In the genomic region with DNA sequence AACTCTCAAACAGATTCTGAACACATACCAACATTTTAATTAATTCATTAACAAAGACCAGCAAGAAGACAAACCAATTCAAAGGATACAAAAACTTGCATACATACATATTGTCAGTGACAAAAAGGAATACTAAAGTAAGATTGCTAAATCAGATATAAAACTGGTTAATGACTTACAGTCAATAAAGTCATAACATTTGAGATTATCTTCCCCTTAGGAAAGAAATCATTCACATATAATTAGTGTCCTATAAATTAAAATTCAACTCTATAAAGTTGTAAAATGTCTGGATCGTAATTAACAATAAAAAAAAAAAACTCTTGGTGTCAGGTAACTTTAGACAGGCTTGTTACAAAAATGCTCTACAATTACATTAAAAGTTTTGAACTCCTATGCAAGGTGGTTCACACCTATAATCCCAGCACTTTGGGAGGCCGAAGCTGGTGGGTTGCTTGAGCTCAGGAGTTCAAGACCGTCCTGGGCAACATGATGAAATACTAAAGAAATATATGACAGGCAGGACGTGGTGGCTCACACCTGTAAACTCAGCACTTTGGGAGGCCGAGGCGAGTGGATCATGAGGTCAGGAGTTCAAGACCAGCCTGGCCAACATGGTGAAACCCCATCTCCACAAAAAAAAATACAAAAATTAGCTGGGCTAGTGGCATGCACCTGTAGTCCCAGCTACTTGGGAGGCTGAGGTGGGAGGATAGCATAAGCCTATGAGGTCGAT, we compare ENCODE assay signal across 19 cellular contexts. TPM values are rescaled to one million over a fixed set of nuclear protein-coding genes. Genes with fewer than 3 reads are reported as not detected.
DNase-seq lines count a peak whose midpoint lies in the region; ATAC-seq, FAIRE-seq and TF ChIP-seq lines count a peak whose summit lies in the region.
"Had no signal": no experiment of that assay in that cellular context is flagged by ENCODE, and none has a peak within 500 bp of the region (broad histone marks: within the 10 kb centered on the region; RNA-seq: fewer than 3 reads in every experiment).

No MANE protein-coding gene starts in this region.

- no peak overlapping the region for H4K5ac ChIP-seq in mesendoderm (ENCODE audit: low read length)

- intact Hi-C loops in vagina (cut with DNase I), result no loop called here

- WGBS in mesendoderm (ENCODE audit: extremely low coverage, insufficient coverage, low lambda C conversion rate), result no CpG with 5 or more reads among the region's 7 CpGs
- WGBS in small intestine, 3 donors, result 55 to 81% (median 61%) methylated on average over 7 of the region's 7 CpGs

- H3K9ac ChIP-seq in astrocyte (ENCODE audit: low read length), result no peak overlapping the region
- H3K9ac ChIP-seq in mesendoderm (ENCODE audit: low read length), result no peak overlapping the region
- H3K9ac ChIP-seq: BLaER1 had no signal

- H3K36me3 ChIP-seq in astrocyte (ENCODE audit: insufficient read depth, low read length) (no peaks in the 10 kb centered on the region), mesendoderm (ENCODE audit: control insufficient read depth, insufficient read depth, low read length) (no peaks in the 10 kb centered on the region), small intestine (ENCODE audit: control insufficient read depth in 2 of 2, insufficient read depth in 2 of 2, low read length in 2 of 2) (no peaks in the 10 kb centered on the region), vagina (no peaks in the 10 kb centered on the region)
- H3K36me3 ChIP-seq: BLaER1 had no signal

- H3K9me3 ChIP-seq in astrocyte (ENCODE audit: insufficient read depth, low read depth, low read length), result no peaks in the 10 kb centered on the region
- H3K9me3 ChIP-seq in small intestine (ENCODE audit: control insufficient read depth, low read depth), result no peaks in the 10 kb centered on the region
- no peaks in the 10 kb centered on the region for H3K9me3 ChIP-seq in vagina
- H3K9me3 ChIP-seq: BLaER1 had no signal

- H3K23ac ChIP-seq in mesendoderm (ENCODE audit: low read length), result no peak overlapping the region

- H3K27ac Mint-ChIP-seq in HFFc6, result peak overlapping the region; percentile 72
- H3K27ac Mint-ChIP-seq in astrocyte (ENCODE audit: unreplicated experiment), result peak overlapping the region; percentile 95
- H3K27ac Mint-ChIP-seq: CD8-positive, alpha-beta memory T cell had no signal

- no peak overlapping the region for H4K8ac ChIP-seq in mesendoderm (ENCODE audit: low read depth, low read length)

- H2AFZ ChIP-seq in astrocyte (ENCODE audit: low read depth, low read length), result no peak overlapping the region

- H3K4ac ChIP-seq in mesendoderm (ENCODE audit: low read depth, low read length), result no peak overlapping the region

- no peak overlapping the region for H3K18ac ChIP-seq in mesendoderm (ENCODE audit: low read length)

- H3K56ac ChIP-seq in mesendoderm (ENCODE audit: low read length), result no peak overlapping the region

- no peaks in the 10 kb centered on the region for H3K79me2 ChIP-seq in astrocyte (ENCODE audit: insufficient read depth, low read length)
- no peaks in the 10 kb centered on the region for H3K79me2 ChIP-seq in mesendoderm (ENCODE audit: control insufficient read depth, insufficient read depth, low read length)

- DNase-seq in HFFc6 (no peak), astrocyte (ENCODE audit: low read depth) (no peak), mesendoderm (no peak), small intestine (peak; percentile 26), occipital lobe (lab: John Stamatoyannopoulos, UW) (no peak), vagina (ENCODE audit: extremely low spot score in 2 of 2) (no peak), A172 (ENCODE audit: low spot score) (no peak)
- DNase-seq in activated T-cell treated with anti-CD3 and anti-CD28 coated beads, Interleukin-2, amount 50 U/mL, for 4 hours, result no peak
- DNase-seq: CD8-positive, alpha-beta memory T cell; DMS 273 treated with DMSO at 0.1 percent for 48 hours; HCEC 1CT; NCI-H1048; NCI-H146; NCI-H226; NCI-H69; NK-92 treated with Interleukin-12 subunit alpha and Interleukin-12 subunit beta, amount 100 ng/mL, for 24 hours; PC-3 had no signal

- H3K79me1 ChIP-seq in mesendoderm (ENCODE audit: low read length), result no peaks in the 10 kb centered on the region

- FAIRE-seq in astrocyte (lab: Jason Lieb, UNC) (no peak), small intestine (lab: Jason Lieb, UNC) (no peak)

- H3K27ac ChIP-seq in astrocyte (ENCODE audit: low read depth, low read length) (no peak overlapping the region), mesendoderm (ENCODE audit: low read depth, low read length) (no peak overlapping the region), small intestine (ENCODE audit: low read depth in 1 of 2, low read length in 1 of 2) (no peak overlapping the region), vagina (no peak overlapping the region)
- H3K27ac ChIP-seq: BLaER1 had no signal

- no peak for TF ChIP-seq POLR2A in vagina (IDR thresholded peaks at IDR 0.05)

- peak overlapping the region; percentile 92 for H2BK120ac ChIP-seq in mesendoderm (ENCODE audit: low read depth, low read length)

- no peak for TF ChIP-seq CTCF in HFFc6 (IDR thresholded peaks at IDR 0.05)
- TF ChIP-seq CTCF in astrocyte (IDR thresholded peaks at IDR 0.05; ENCODE audit: insufficient read depth, low read depth, low read length), result no peak
- no peak for TF ChIP-seq CTCF in vagina (IDR thresholded peaks at IDR 0.05)

- H4K20me1 ChIP-seq in astrocyte (ENCODE audit: insufficient read depth, low read length), result no peaks in the 10 kb centered on the region
- H4K20me1 ChIP-seq: BLaER1 had no signal

- peaks cover 16% of the 10 kb centered on the region for H3K4me1 ChIP-seq in astrocyte (ENCODE audit: insufficient read depth, low read length)
- H3K4me1 ChIP-seq in mesendoderm (ENCODE audit: control insufficient read depth, low read depth, low read length), result peaks cover 2% of the 10 kb centered on the region
- no peaks in the 10 kb centered on the region for H3K4me1 ChIP-seq in small intestine (ENCODE audit: control insufficient read depth in 2 of 2, insufficient read depth in 1 of 2, low read depth in 1 of 2, low read length in 1 of 2)
- H3K4me1 ChIP-seq in vagina, result no peaks in the 10 kb centered on the region
- H3K4me1 ChIP-seq: BLaER1 had no signal

- no peak overlapping the region for H3K4me3 Mint-ChIP-seq in HFFc6
- H3K4me3 Mint-ChIP-seq in astrocyte (ENCODE audit: unreplicated experiment), result no peak overlapping the region
- no peak overlapping the region for H3K4me3 Mint-ChIP-seq in activated T-cell treated with anti-CD3 and anti-CD28 coated beads, Interleukin-2, amount 50 U/mL, for 4 hours
- H3K4me3 Mint-ChIP-seq: CD8-positive, alpha-beta memory T cell had no signal

- H3K27me3 Mint-ChIP-seq in HFFc6 (ENCODE audit: insufficient read depth) (no peaks in the 10 kb centered on the region; the same call in 1 of the 2 replicates), astrocyte (ENCODE audit: low read depth, unreplicated experiment) (no peaks in the 10 kb centered on the region)
- peaks cover 17% of the 10 kb centered on the region for H3K27me3 Mint-ChIP-seq in activated T-cell treated with anti-CD3 and anti-CD28 coated beads, Interleukin-2, amount 50 U/mL, for 4 hours (ENCODE audit: low read depth)

- no peak for ATAC-seq in activated T-cell treated with anti-CD3 and anti-CD28 coated beads, Interleukin-2, amount 50 U/mL, for 4 hours
- ATAC-seq: PC-3, SK-N-SH treated with all-trans-retinoic acid at 6 μM for 48 hours had no signal

- no peaks in the 10 kb centered on the region for H3K36me3 Mint-ChIP-seq in HFFc6 (ENCODE audit: low read depth)
- no peaks in the 10 kb centered on the region for H3K36me3 Mint-ChIP-seq in astrocyte (ENCODE audit: low read depth, unreplicated experiment)
- H3K36me3 Mint-ChIP-seq in activated T-cell treated with anti-CD3 and anti-CD28 coated beads, Interleukin-2, amount 50 U/mL, for 4 hours (ENCODE audit: insufficient read depth), result no peaks in the 10 kb centered on the region
- H3K36me3 Mint-ChIP-seq: CD8-positive, alpha-beta memory T cell had no signal

- H3K9me3 Mint-ChIP-seq in HFFc6 (no peaks in the 10 kb centered on the region), astrocyte (ENCODE audit: unreplicated experiment) (no peaks in the 10 kb centered on the region)
- H3K9me3 Mint-ChIP-seq in activated T-cell treated with anti-CD3 and anti-CD28 coated beads, Interleukin-2, amount 50 U/mL, for 4 hours, result no peaks in the 10 kb centered on the region
- H3K9me3 Mint-ChIP-seq: CD8-positive, alpha-beta memory T cell had no signal

- H3K4me1 Mint-ChIP-seq in HFFc6 (ENCODE audit: low read depth), result peaks cover 37% of the 10 kb centered on the region
- H3K4me1 Mint-ChIP-seq in astrocyte (ENCODE audit: low read depth, unreplicated experiment), result peaks cover 22% of the 10 kb centered on the region
- H3K4me1 Mint-ChIP-seq in activated T-cell treated with anti-CD3 and anti-CD28 coated beads, Interleukin-2, amount 50 U/mL, for 4 hours (ENCODE audit: low read depth), result no peaks in the 10 kb centered on the region
- H3K4me1 Mint-ChIP-seq: CD8-positive, alpha-beta memory T cell had no signal

- H2BK5ac ChIP-seq in mesendoderm (ENCODE audit: low read length), result no peak overlapping the region

- no peak overlapping the region for H2BK15ac ChIP-seq in mesendoderm (replicated peaks; ENCODE audit: low read depth)

- H3K4me3 ChIP-seq in astrocyte (ENCODE audit: insufficient read depth, low read depth, low read length) (no peak overlapping the region), mesendoderm (ENCODE audit: low read length) (no peak overlapping the region), small intestine (ENCODE audit: low read depth in 1 of 2, low read length in 2 of 2) (no peak overlapping the region), vagina (no peak overlapping the region)
- H3K4me3 ChIP-seq: BLaER1 had no signal

- no peak overlapping the region for H3K4me2 ChIP-seq in astrocyte (ENCODE audit: low read length)
- H3K4me2 ChIP-seq in mesendoderm (ENCODE audit: low read length), result no peak overlapping the region
- H3K4me2 ChIP-seq: BLaER1 had no signal

- H2AK5ac ChIP-seq in mesendoderm (ENCODE audit: low read length), result no peak overlapping the region

- H3K27me3 ChIP-seq in astrocyte (ENCODE audit: insufficient read depth, low read length), result no peaks in the 10 kb centered on the region
- H3K27me3 ChIP-seq in mesendoderm (ENCODE audit: insufficient read depth, low read length, poor library complexity), result no peaks in the 10 kb centered on the region
- H3K27me3 ChIP-seq in small intestine (ENCODE audit: control insufficient read depth in 2 of 2, insufficient read depth in 2 of 2, low read length in 2 of 2), result no peaks in the 10 kb centered on the region
- no peaks in the 10 kb centered on the region for H3K27me3 ChIP-seq in vagina
- H3K27me3 ChIP-seq: BLaER1 had no signal

RNA-seq across cellular contexts. Expression of gene RAB3B, which starts 17.7 kb away (rescaled TPM):
- 100 to 1,000 TPM; 138 to 174 (median 157) TPM for total RNA-seq in HFFc6 (2021; fragmentation: NEBNext Ultra II Directional; extraction: Animal tissue kit (Norgen Biotek cat#: 25700))
- total RNA-seq in astrocyte (40.0 and 49.2 TPM in 2 replicates), occipital lobe (8.4 TPM), vagina (2.0 TPM)
- polyA plus RNA-seq in mesendoderm (2013, experiment 1 of 2), result 10.5 TPM
- polyA plus RNA-seq in mesendoderm (2013, experiment 2 of 2), result 10.4 TPM
- polyA plus RNA-seq in small intestine, result 1 to 10 TPM in 1 of 3 donors, under 1 TPM in 2; 0.22 to 4.6 (median 0.27) TPM
- total RNA-seq in activated T-cell treated with anti-CD3 and anti-CD28 coated beads, Interleukin-2, amount 50 U/mL, for 4 hours, result under 1 TPM; 0.05 to 0.11 (median 0.08) TPM
- total RNA-seq in A172 (2014; rRNA removed; shearing (Covaris generic)), result 7.4 and 9.0 TPM in 2 replicates

RNA-seq across cellular contexts. Expression of gene KTI12, which starts 25.4 kb away (rescaled TPM):
- total RNA-seq in HFFc6 (2021; fragmentation: NEBNext Ultra II Directional; extraction: Animal tissue kit (Norgen Biotek cat#: 25700)), result 10 to 100 TPM; 12.5 to 16.0 (median 14.3) TPM
- total RNA-seq in astrocyte, result 8.6 and 9.5 TPM in 2 replicates
- polyA plus RNA-seq in mesendoderm (2013, experiment 1 of 2), result 9.4 TPM
- 9.2 TPM for polyA plus RNA-seq in mesendoderm (2013, experiment 2 of 2)
- 1 to 10 TPM; 5.1 to 7.9 (median 5.4) TPM for polyA plus RNA-seq in small intestine
- total RNA-seq in activated T-cell treated with anti-CD3 and anti-CD28 coated beads, Interleukin-2, amount 50 U/mL, for 4 hours, result 10 to 100 TPM; 26.4 to 27.1 (median 27.1) TPM
- total RNA-seq in occipital lobe, result 10.5 TPM
- 13.8 TPM for total RNA-seq in vagina
- 6.8 and 8.2 TPM in 2 replicates for total RNA-seq in A172 (2014; rRNA removed; shearing (Covaris generic))

RNA-seq across cellular contexts. Expression of gene TXNDC12, which starts 46.7 kb away (rescaled TPM):
- total RNA-seq in HFFc6 (2021; fragmentation: NEBNext Ultra II Directional; extraction: Animal tissue kit (Norgen Biotek cat#: 25700)), result 10 to 100 TPM; 61.4 to 72.0 (median 68.7) TPM
- total RNA-seq in astrocyte, result 66.8 and 73.0 TPM in 2 replicates
- 152 TPM for polyA plus RNA-seq in mesendoderm (2013, experiment 1 of 2)
- 149 TPM for polyA plus RNA-seq in mesendoderm (2013, experiment 2 of 2)
- polyA plus RNA-seq in small intestine, result 10 to 100 TPM in 2 of 3 donors, 1 to 10 TPM in 1; 8.9 to 43.3 (median 11.6) TPM
- total RNA-seq in activated T-cell treated with anti-CD3 and anti-CD28 coated beads, Interleukin-2, amount 50 U/mL, for 4 hours, result 10 to 100 TPM; 27.2 to 34.8 (median 32.1) TPM
- total RNA-seq in occipital lobe, result 15.3 TPM
- 28.5 TPM for total RNA-seq in vagina
- 48.3 and 50.6 TPM in 2 replicates for total RNA-seq in A172 (2014; rRNA removed; shearing (Covaris generic))

RNA-seq across cellular contexts. Expression of gene BTF3L4, which starts 47.9 kb away (rescaled TPM):
- 10 to 100 TPM; 45.7 to 52.9 (median 49.6) TPM for total RNA-seq in HFFc6 (2021; fragmentation: NEBNext Ultra II Directional; extraction: Animal tissue kit (Norgen Biotek cat#: 25700))
- total RNA-seq in astrocyte (47.1 and 51.5 TPM in 2 replicates), occipital lobe (178 TPM), vagina (24.3 TPM)
- 101 TPM for polyA plus RNA-seq in mesendoderm (2013, experiment 1 of 2)
- 101 TPM for polyA plus RNA-seq in mesendoderm (2013, experiment 2 of 2)
- polyA plus RNA-seq in small intestine, result 10 to 100 TPM in 2 of 3 donors, 1 to 10 TPM in 1; 9.2 to 24.2 (median 18.4) TPM
- total RNA-seq in activated T-cell treated with anti-CD3 and anti-CD28 coated beads, Interleukin-2, amount 50 U/mL, for 4 hours, result 10 to 100 TPM; 48.9 to 52.7 (median 51.4) TPM
- total RNA-seq in A172 (2014; rRNA removed; shearing (Covaris generic)), result 62.7 and 72.4 TPM in 2 replicates
